In the genomic region with DNA sequence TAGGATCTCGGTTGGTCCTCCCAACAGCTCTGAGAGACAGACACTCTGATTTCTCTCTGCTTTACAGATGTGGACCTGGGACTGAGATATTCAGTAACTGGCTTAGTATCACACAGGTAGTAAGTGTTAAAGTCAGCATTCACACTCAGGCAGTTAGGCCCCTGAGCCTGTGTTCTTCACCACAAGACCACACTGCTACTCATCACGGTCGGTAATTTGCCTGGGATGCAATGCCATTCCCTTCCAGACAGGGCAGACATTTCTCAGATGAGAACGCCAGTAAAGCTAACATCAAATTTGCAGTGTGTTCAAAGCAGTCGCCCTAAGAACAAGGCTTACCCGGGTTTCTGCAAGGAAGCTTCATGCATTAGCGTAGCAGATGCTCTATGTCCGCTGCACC, we compare ENCODE assay signal across 2 cellular contexts.
TF ChIP-seq lines count a peak whose summit lies in the region.

No MANE protein-coding gene starts in this region.

TF ChIP-seq in GM23338, 12 proteins besides CTCF, POLR2A, EP300 and RAD21 (continues in another document):
- TF ChIP-seq, protein P1, sequence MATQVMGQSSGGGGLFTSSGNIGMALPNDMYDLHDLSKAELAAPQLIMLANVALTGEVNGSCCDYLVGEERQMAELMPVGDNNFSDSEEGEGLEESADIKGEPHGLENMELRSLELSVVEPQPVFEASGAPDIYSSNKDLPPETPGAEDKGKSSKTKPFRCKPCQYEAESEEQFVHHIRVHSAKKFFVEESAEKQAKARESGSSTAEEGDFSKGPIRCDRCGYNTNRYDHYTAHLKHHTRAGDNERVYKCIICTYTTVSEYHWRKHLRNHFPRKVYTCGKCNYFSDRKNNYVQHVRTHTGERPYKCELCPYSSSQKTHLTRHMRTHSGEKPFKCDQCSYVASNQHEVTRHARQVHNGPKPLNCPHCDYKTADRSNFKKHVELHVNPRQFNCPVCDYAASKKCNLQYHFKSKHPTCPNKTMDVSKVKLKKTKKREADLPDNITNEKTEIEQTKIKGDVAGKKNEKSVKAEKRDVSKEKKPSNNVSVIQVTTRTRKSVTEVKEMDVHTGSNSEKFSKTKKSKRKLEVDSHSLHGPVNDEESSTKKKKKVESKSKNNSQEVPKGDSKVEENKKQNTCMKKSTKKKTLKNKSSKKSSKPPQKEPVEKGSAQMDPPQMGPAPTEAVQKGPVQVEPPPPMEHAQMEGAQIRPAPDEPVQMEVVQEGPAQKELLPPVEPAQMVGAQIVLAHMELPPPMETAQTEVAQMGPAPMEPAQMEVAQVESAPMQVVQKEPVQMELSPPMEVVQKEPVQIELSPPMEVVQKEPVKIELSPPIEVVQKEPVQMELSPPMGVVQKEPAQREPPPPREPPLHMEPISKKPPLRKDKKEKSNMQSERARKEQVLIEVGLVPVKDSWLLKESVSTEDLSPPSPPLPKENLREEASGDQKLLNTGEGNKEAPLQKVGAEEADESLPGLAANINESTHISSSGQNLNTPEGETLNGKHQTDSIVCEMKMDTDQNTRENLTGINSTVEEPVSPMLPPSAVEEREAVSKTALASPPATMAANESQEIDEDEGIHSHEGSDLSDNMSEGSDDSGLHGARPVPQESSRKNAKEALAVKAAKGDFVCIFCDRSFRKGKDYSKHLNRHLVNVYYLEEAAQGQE (IDR thresholded peaks at IDR 0.05; ENCODE audit: unreplicated experiment) = no peak
- TF ChIP-seq JUNB (IDR thresholded peaks at IDR 0.05; ENCODE audit: unreplicated experiment) (no peak), EZH2 (IDR thresholded peaks at IDR 0.05; ENCODE audit: low read depth, unreplicated experiment) (no peak), NANOG (IDR thresholded peaks at IDR 0.05; ENCODE audit: borderline replicate concordance) (no peak), CREB1 (CRISPR knock-in tag; IDR thresholded peaks at IDR 0.05; ENCODE audit: low read depth) (no peak), ZNF114 (CRISPR knock-in tag; IDR thresholded peaks at IDR 0.05) (no peak), EZH2phosphoT487 (IDR thresholded peaks at IDR 0.05; ENCODE audit: unreplicated experiment) (no peak), ETS1 (IDR thresholded peaks at IDR 0.05) (no peak), STAT1 (IDR thresholded peaks at IDR 0.05; ENCODE audit: unreplicated experiment) (no peak)
- TF ChIP-seq, protein P2, sequence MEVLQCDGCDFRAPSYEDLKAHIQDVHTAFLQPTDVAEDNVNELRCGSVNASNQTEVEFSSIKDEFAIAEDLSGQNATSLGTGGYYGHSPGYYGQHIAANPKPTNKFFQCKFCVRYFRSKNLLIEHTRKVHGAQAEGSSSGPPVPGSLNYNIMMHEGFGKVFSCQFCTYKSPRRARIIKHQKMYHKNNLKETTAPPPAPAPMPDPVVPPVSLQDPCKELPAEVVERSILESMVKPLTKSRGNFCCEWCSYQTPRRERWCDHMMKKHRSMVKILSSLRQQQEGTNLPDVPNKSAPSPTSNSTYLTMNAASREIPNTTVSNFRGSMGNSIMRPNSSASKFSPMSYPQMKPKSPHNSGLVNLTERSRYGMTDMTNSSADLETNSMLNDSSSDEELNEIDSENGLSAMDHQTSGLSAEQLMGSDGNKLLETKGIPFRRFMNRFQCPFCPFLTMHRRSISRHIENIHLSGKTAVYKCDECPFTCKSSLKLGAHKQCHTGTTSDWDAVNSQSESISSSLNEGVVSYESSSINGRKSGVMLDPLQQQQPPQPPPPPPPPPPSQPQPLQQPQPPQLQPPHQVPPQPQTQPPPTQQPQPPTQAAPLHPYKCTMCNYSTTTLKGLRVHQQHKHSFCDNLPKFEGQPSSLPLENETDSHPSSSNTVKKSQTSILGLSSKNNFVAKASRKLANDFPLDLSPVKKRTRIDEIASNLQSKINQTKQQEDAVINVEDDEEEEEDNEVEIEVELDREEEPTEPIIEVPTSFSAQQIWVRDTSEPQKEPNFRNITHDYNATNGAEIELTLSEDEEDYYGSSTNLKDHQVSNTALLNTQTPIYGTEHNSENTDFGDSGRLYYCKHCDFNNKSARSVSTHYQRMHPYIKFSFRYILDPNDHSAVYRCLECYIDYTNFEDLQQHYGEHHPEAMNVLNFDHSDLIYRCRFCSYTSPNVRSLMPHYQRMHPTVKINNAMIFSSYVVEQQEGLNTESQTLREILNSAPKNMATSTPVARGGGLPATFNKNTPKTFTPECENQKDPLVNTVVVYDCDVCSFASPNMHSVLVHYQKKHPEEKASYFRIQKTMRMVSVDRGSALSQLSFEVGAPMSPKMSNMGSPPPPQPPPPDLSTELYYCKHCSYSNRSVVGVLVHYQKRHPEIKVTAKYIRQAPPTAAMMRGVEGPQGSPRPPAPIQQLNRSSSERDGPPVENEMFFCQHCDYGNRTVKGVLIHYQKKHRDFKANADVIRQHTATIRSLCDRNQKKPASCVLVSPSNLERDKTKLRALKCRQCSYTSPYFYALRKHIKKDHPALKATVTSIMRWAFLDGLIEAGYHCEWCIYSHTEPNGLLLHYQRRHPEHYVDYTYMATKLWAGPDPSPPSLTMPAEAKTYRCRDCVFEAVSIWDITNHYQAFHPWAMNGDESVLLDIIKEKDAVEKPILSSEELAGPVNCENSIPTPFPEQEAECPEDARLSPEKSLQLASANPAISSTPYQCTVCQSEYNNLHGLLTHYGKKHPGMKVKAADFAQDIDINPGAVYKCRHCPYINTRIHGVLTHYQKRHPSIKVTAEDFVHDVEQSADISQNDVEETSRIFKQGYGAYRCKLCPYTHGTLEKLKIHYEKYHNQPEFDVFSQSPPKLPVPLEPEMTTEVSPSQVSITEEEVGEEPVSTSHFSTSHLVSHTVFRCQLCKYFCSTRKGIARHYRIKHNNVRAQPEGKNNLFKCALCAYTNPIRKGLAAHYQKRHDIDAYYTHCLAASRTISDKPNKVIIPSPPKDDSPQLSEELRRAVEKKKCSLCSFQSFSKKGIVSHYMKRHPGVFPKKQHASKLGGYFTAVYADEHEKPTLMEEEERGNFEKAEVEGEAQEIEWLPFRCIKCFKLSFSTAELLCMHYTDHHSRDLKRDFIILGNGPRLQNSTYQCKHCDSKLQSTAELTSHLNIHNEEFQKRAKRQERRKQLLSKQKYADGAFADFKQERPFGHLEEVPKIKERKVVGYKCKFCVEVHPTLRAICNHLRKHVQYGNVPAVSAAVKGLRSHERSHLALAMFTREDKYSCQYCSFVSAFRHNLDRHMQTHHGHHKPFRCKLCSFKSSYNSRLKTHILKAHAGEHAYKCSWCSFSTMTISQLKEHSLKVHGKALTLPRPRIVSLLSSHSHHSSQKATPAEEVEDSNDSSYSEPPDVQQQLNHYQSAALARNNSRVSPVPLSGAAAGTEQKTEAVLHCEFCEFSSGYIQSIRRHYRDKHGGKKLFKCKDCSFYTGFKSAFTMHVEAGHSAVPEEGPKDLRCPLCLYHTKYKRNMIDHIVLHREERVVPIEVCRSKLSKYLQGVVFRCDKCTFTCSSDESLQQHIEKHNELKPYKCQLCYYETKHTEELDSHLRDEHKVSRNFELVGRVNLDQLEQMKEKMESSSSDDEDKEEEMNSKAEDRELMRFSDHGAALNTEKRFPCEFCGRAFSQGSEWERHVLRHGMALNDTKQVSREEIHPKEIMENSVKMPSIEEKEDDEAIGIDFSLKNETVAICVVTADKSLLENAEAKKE (CRISPR knock-in tag; IDR thresholded peaks at IDR 0.05) = no peak

TF ChIP-seq in H1, 55 proteins besides CTCF, POLR2A, EP300 and RAD21:
- TF ChIP-seq CEBPB (IDR thresholded peaks at IDR 0.05; ENCODE audit: low read depth, low read length) (no peak), RXRA (IDR thresholded peaks at IDR 0.05; ENCODE audit: insufficient read depth, low read depth, low read length) (no peak), SP2 (IDR thresholded peaks at IDR 0.05; ENCODE audit: low read length) (no peak), CBX8 (IDR thresholded peaks at IDR 0.05; ENCODE audit: borderline replicate concordance, low read depth, low read length) (no peak), BCL11A (IDR thresholded peaks at IDR 0.05; ENCODE audit: low read depth in 2 of 2, low read length in 2 of 2) (no peak), KDM5A (IDR thresholded peaks at IDR 0.05; ENCODE audit: low read length) (no peak), CBX5 (IDR thresholded peaks at IDR 0.05; ENCODE audit: low read depth, low read length) (no peak), HDAC6 (IDR thresholded peaks at IDR 0.05; ENCODE audit: low read depth, low read length) (no peak), MAFK (IDR thresholded peaks at IDR 0.05; ENCODE audit: low read depth, low read length) (no peak), NRF1 (IDR thresholded peaks at IDR 0.05; ENCODE audit: low read depth, low read length) (no peak), FOSL1 (IDR thresholded peaks at IDR 0.05; ENCODE audit: insufficient read depth, low read depth, low read length) (no peak), RFX5 (IDR thresholded peaks at IDR 0.05; ENCODE audit: borderline replicate concordance, low read depth, low read length) (no peak), TBP (IDR thresholded peaks at IDR 0.05; ENCODE audit: low read depth, low read length) (no peak), JUN (IDR thresholded peaks at IDR 0.05; ENCODE audit: low read depth, low read length) (no peak), POU5F1 (IDR thresholded peaks at IDR 0.05; ENCODE audit: low read depth, low read length) (no peak)
- TF ChIP-seq, protein P3, sequence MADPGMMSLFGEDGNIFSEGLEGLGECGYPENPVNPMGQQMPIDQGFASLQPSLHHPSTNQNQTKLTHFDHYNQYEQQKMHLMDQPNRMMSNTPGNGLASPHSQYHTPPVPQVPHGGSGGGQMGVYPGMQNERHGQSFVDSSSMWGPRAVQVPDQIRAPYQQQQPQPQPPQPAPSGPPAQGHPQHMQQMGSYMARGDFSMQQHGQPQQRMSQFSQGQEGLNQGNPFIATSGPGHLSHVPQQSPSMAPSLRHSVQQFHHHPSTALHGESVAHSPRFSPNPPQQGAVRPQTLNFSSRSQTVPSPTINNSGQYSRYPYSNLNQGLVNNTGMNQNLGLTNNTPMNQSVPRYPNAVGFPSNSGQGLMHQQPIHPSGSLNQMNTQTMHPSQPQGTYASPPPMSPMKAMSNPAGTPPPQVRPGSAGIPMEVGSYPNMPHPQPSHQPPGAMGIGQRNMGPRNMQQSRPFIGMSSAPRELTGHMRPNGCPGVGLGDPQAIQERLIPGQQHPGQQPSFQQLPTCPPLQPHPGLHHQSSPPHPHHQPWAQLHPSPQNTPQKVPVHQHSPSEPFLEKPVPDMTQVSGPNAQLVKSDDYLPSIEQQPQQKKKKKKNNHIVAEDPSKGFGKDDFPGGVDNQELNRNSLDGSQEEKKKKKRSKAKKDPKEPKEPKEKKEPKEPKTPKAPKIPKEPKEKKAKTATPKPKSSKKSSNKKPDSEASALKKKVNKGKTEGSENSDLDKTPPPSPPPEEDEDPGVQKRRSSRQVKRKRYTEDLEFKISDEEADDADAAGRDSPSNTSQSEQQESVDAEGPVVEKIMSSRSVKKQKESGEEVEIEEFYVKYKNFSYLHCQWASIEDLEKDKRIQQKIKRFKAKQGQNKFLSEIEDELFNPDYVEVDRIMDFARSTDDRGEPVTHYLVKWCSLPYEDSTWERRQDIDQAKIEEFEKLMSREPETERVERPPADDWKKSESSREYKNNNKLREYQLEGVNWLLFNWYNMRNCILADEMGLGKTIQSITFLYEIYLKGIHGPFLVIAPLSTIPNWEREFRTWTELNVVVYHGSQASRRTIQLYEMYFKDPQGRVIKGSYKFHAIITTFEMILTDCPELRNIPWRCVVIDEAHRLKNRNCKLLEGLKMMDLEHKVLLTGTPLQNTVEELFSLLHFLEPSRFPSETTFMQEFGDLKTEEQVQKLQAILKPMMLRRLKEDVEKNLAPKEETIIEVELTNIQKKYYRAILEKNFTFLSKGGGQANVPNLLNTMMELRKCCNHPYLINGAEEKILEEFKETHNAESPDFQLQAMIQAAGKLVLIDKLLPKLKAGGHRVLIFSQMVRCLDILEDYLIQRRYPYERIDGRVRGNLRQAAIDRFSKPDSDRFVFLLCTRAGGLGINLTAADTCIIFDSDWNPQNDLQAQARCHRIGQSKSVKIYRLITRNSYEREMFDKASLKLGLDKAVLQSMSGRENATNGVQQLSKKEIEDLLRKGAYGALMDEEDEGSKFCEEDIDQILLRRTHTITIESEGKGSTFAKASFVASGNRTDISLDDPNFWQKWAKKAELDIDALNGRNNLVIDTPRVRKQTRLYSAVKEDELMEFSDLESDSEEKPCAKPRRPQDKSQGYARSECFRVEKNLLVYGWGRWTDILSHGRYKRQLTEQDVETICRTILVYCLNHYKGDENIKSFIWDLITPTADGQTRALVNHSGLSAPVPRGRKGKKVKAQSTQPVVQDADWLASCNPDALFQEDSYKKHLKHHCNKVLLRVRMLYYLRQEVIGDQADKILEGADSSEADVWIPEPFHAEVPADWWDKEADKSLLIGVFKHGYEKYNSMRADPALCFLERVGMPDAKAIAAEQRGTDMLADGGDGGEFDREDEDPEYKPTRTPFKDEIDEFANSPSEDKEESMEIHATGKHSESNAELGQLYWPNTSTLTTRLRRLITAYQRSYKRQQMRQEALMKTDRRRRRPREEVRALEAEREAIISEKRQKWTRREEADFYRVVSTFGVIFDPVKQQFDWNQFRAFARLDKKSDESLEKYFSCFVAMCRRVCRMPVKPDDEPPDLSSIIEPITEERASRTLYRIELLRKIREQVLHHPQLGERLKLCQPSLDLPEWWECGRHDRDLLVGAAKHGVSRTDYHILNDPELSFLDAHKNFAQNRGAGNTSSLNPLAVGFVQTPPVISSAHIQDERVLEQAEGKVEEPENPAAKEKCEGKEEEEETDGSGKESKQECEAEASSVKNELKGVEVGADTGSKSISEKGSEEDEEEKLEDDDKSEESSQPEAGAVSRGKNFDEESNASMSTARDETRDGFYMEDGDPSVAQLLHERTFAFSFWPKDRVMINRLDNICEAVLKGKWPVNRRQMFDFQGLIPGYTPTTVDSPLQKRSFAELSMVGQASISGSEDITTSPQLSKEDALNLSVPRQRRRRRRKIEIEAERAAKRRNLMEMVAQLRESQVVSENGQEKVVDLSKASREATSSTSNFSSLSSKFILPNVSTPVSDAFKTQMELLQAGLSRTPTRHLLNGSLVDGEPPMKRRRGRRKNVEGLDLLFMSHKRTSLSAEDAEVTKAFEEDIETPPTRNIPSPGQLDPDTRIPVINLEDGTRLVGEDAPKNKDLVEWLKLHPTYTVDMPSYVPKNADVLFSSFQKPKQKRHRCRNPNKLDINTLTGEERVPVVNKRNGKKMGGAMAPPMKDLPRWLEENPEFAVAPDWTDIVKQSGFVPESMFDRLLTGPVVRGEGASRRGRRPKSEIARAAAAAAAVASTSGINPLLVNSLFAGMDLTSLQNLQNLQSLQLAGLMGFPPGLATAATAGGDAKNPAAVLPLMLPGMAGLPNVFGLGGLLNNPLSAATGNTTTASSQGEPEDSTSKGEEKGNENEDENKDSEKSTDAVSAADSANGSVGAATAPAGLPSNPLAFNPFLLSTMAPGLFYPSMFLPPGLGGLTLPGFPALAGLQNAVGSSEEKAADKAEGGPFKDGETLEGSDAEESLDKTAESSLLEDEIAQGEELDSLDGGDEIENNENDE (IDR thresholded peaks at IDR 0.05; ENCODE audit: insufficient replicate concordance, low read length) = no peak
TF ChIP-seq in H1: peak in this region for 0.
